In genomic region chr4:87036713-87037112, GRCh38 we compare ENCODE assay signal across 20 cellular contexts.
DNase-seq lines count a peak whose midpoint lies in the region; ATAC-seq and TF ChIP-seq lines count a peak whose summit lies in the region.
"Had no signal": no experiment of that assay in that cellular context is flagged by ENCODE, and none has a peak within 500 bp of the region (broad histone marks: within the 10 kb centered on the region; RNA-seq: fewer than 3 reads in every experiment).

No MANE protein-coding gene starts in this region.

- intact Hi-C loops in OCI-LY7 (cut with micrococcal nuclease; ENCODE audit: unreplicated experiment), result no loop called here

- no peaks in the 10 kb centered on the region for H3K27me3 ChIP-seq in suprapubic skin
- H3K27me3 ChIP-seq: colonic mucosa, pancreas had no signal

- H3K27ac ChIP-seq in OCI-LY7 (ENCODE audit: low read depth, low read length, poor library complexity, severe bottlenecking) (no peak overlapping the region), coronary artery (peak overlapping the region; percentile 41 to 90), suprapubic skin (peak overlapping the region; percentile 72)
- H3K27ac ChIP-seq: colonic mucosa, epithelial cell of prostate, pancreas had no signal

- CTCF ChIA-PET in OCI-LY7 (lab: Charles Lee; ENCODE audit: unreplicated experiment) (no interaction called here), GM10248 (lab: Yijun Ruan, JAX) (interaction anchor here (1.6 to 2.4 kb wide), 2 partner anchors 18 to 114 kb away, joined by 6 to 11 read pairs; no protein-coding TSS in a partner anchor)

- no peak overlapping the region for H2AFZ ChIP-seq in OCI-LY7 (ENCODE audit: low read length)

- H3K36me3 ChIP-seq in OCI-LY7 (ENCODE audit: insufficient read depth, low read length) (no peaks in the 10 kb centered on the region), suprapubic skin (no peaks in the 10 kb centered on the region)
- H3K36me3 ChIP-seq: colonic mucosa, pancreas had no signal

- BruUV-seq in OCI-LY7 (replicated peaks; lab: Mats Ljungman, UMichigan), result no TSS peak

- DNase-seq in OCI-LY7 (ENCODE audit: low spot score) (no peak), coronary artery (ENCODE audit: low spot score) (no peak), suprapubic skin (ENCODE audit: low spot score in 2 of 2) (no peak), GM10248 (ENCODE audit: extremely low spot score) (no peak), anterior cingulate cortex (lab: John Stamatoyannopoulos, UW) (no peak)
- DNase-seq: activated CD4-positive, CD25-positive, alpha-beta regulatory T cell treated with anti-CD3 and anti-CD28 coated beads, Interleukin-2, amount 50 U/mL, for 72 hours; activated CD8-positive, alpha-beta memory T cell treated with anti-CD3 and anti-CD28 coated beads, Interleukin-2, amount 10 ng/mL, durations not matched to agents 7 days and 5 days; activated effector memory CD4-positive, alpha-beta T cell treated with Interleukin-2 at 50 U/mL for 16 hours; aorta; colonic mucosa; H7; NCI-H1436 treated with DMSO at 0.1 percent for 48 hours; NCI-H226; pancreas; SHP77; stimulated activated naive CD8-positive, alpha-beta T cell treated with anti-CD3 and anti-CD28 coated beads, Interleukin-15, Interleukin-2, amounts not matched to agents 100 U/mL and 50 U/mL, for 24 hours had no signal

- H3K36me3 Mint-ChIP-seq in nephron (ENCODE audit: low read depth), result no peaks in the 10 kb centered on the region

- H4K20me1 ChIP-seq in OCI-LY7 (ENCODE audit: insufficient read depth, low read length), result peaks cover 10% of the 10 kb centered on the region

- H3K4me3 Mint-ChIP-seq in nephron, result no peak overlapping the region
- H3K4me3 Mint-ChIP-seq: activated CD8-positive, alpha-beta memory T cell treated with anti-CD3 and anti-CD28 coated beads, Interleukin-2, amount 10 ng/mL, durations not matched to agents 7 days and 5 days; T-helper 1 cell treated with Interleukin-12 subunit alpha and Interleukin-12 subunit beta and Interleukin-4 antibody, amounts not matched to agents 30 μg/mL and 1 μg/mL, for 36 hours had no signal

- WGBS in suprapubic skin, result 77% methylated on average over 4 of the region's 4 CpGs

- no peak for TF ChIP-seq EP300 in suprapubic skin (IDR thresholded peaks at IDR 0.05)

- no peaks in the 10 kb centered on the region for H3K27me3 Mint-ChIP-seq in nephron (ENCODE audit: low read depth)
- H3K27me3 Mint-ChIP-seq: activated CD8-positive, alpha-beta memory T cell treated with anti-CD3 and anti-CD28 coated beads, Interleukin-2, amount 10 ng/mL, durations not matched to agents 7 days and 5 days had no signal

- H3K4me1 ChIP-seq in OCI-LY7 (ENCODE audit: insufficient read depth, low read length, poor library complexity, severe bottlenecking) (peaks cover 53% of the 10 kb centered on the region), suprapubic skin (peaks cover 89% of the 10 kb centered on the region)

- H3K79me2 ChIP-seq in OCI-LY7 (ENCODE audit: insufficient read depth, low read depth, low read length), result peaks cover 71% of the 10 kb centered on the region; the same call in 1 of the 2 replicates

- no peak for TF ChIP-seq POLR2A in suprapubic skin (IDR thresholded peaks at IDR 0.05)

- POLR2A ChIA-PET in OCI-LY7 (lab: Charles Lee) (interaction anchor here (1.0 to 1.3 kb wide), 4 partner anchors 21 to 55 kb away, joined by 3 to 4 read pairs (median 4); no protein-coding TSS in a partner anchor), GM10248 (lab: Yijun Ruan, JAX) (interaction anchor here (1.1 kb wide), 1 partner anchor 30 kb away, joined by 5 read pairs; no protein-coding TSS in a partner anchor)

- H3K4me2 ChIP-seq in OCI-LY7 (ENCODE audit: low read length), result 0 out of 2 replicates have a peak overlapping the region, but pooled peaks have one; percentile 35

- no peak for TF ChIP-seq CTCF in OCI-LY7 (conservative IDR thresholded peaks at IDR 0.05; ENCODE audit: low read length)
- TF ChIP-seq CTCF in coronary artery (IDR thresholded peaks at IDR 0.05), result no peak
- TF ChIP-seq CTCF in nephron (IDR thresholded peaks at IDR 0.05; ENCODE audit: unreplicated experiment in 3 of 3), result no peak
- no peak for TF ChIP-seq CTCF in suprapubic skin (IDR thresholded peaks at IDR 0.05)
- TF ChIP-seq CTCF in GM10248 (IDR thresholded peaks at IDR 0.05; ENCODE audit: control extremely low read depth, extremely low read depth, low read depth, missing control alignments), result no peak

- H3K27ac Mint-ChIP-seq in nephron, result peak overlapping the region; percentile 67 to 92 (median 91)
- H3K27ac Mint-ChIP-seq: activated CD8-positive, alpha-beta memory T cell treated with anti-CD3 and anti-CD28 coated beads, Interleukin-2, amount 10 ng/mL, durations not matched to agents 7 days and 5 days; T-helper 1 cell treated with Interleukin-12 subunit alpha and Interleukin-12 subunit beta and Interleukin-4 antibody, amounts not matched to agents 30 μg/mL and 1 μg/mL, for 36 hours had no signal

- H3K4me3 ChIP-seq in OCI-LY7 (ENCODE audit: low read depth, low read length, poor library complexity, severe bottlenecking) (no peak overlapping the region), coronary artery (no peak overlapping the region), suprapubic skin (no peak overlapping the region)
- H3K4me3 ChIP-seq: colonic mucosa, pancreas had no signal

- H3K9me3 Mint-ChIP-seq in nephron, result no peaks in the 10 kb centered on the region
- H3K9me3 Mint-ChIP-seq: T-helper 1 cell treated with Interleukin-12 subunit alpha and Interleukin-12 subunit beta and Interleukin-4 antibody, amounts not matched to agents 30 μg/mL and 1 μg/mL, for 36 hours had no signal

- no peaks in the 10 kb centered on the region for H3K9me2 ChIP-seq in OCI-LY7 (ENCODE audit: insufficient read depth, low read length)

- H3K9me3 ChIP-seq in OCI-LY7 (ENCODE audit: low read length) (no peaks in the 10 kb centered on the region), suprapubic skin (no peaks in the 10 kb centered on the region)
- H3K9me3 ChIP-seq: colonic mucosa, pancreas had no signal

- peaks cover 41% of the 10 kb centered on the region for H3K4me1 Mint-ChIP-seq in nephron

- no peak for ATAC-seq in GM18870 (IDR thresholded peaks at IDR 0.05; ENCODE audit: unreplicated experiment)
- ATAC-seq: activated CD8-positive, alpha-beta memory T cell treated with anti-CD3 and anti-CD28 coated beads, Interleukin-2, amount 10 ng/mL, durations not matched to agents 7 days and 5 days; pancreas; stimulated activated naive CD8-positive, alpha-beta T cell treated with anti-CD3 and anti-CD28 coated beads, Interleukin-15, Interleukin-2, amounts not matched to agents 100 U/mL and 50 U/mL, for 24 hours had no signal
